Comparison of ENCODE assay signal across 8 cellular contexts in genomic region chr1:61077676-61078521, GRCh38. TPM values are rescaled to one million over a fixed set of nuclear protein-coding genes. Genes with fewer than 3 reads are reported as not detected.
A peak's percentile ranks its signal among the peaks of the same experiment; 100 is the strongest.
DNase-seq lines count a peak whose midpoint lies in the region; ATAC-seq and TF ChIP-seq lines count a peak whose summit lies in the region.

No MANE protein-coding gene starts in this region.

- POLR2A ChIA-PET in OCI-LY7 (lab: Charles Lee), result interaction anchor here (0.5 to 2.9 kb wide), 19 partner anchors 8 to 1551 kb away, joined by 3 to 12 read pairs (median 4); no protein-coding TSS in a partner anchor

- H3K4me3 ChIP-seq in OCI-LY7 (ENCODE audit: low read depth, low read length, poor library complexity, severe bottlenecking), result peak overlapping the region; percentile 74
- peak overlapping the region; percentile 21 for H3K4me3 ChIP-seq in mucosa of descending colon

- no TSS peak for BruUV-seq in OCI-LY7 (replicated peaks; lab: Mats Ljungman, UMichigan)

- DNase-seq in CD1c-positive myeloid dendritic cell (ENCODE audit: extremely low spot score), result peak; percentile 99
- peak; percentile 76 for DNase-seq in HuH-7.5 (ENCODE audit: low spot score)
- DNase-seq in OCI-LY7 (ENCODE audit: low spot score), result peak; percentile 100
- DNase-seq in activated T-cell treated with anti-CD3 and anti-CD28 coated beads for 48 hours (ENCODE audit: low read depth), result peak; percentile 80
- DNase-seq in erythroblast (lab: John Stamatoyannopoulos, UW), result peak; percentile 96 to 99
- peak; percentile 88 to 98 (median 92) for DNase-seq in mucosa of descending colon
- DNase-seq in stimulated activated CD8-positive, alpha-beta memory T cell treated with anti-CD3 and anti-CD28 coated beads, Interleukin-4, amount 100 ng/mL, for 1 hour (ENCODE audit: low read depth in 2 of 2, low spot score in 1 of 2), result peak; percentile 77 to 81

- no peaks in the 10 kb centered on the region for H3K36me3 ChIP-seq in OCI-LY7 (ENCODE audit: insufficient read depth, low read length)
- H3K36me3 ChIP-seq in mucosa of descending colon (ENCODE audit: low read depth), result no peaks in the 10 kb centered on the region

- H4K20me1 ChIP-seq in OCI-LY7 (ENCODE audit: insufficient read depth, low read length), result no peaks in the 10 kb centered on the region

- intact Hi-C loops in OCI-LY7 (cut with micrococcal nuclease; ENCODE audit: unreplicated experiment), result loop anchor here (2.0 kb wide), 3 partner anchors 21 to 1359 kb away; partner anchors contain the start of genes TM2D1 and USP1
- intact Hi-C loops in mucosa of descending colon (cut with DNase I, micrococcal nuclease), result no loop called here

- H3K9me2 ChIP-seq in OCI-LY7 (ENCODE audit: insufficient read depth, low read length), result no peaks in the 10 kb centered on the region

- peak overlapping the region; percentile 91 for H3K27ac ChIP-seq in OCI-LY7 (ENCODE audit: low read depth, low read length, poor library complexity, severe bottlenecking)

- TF ChIP-seq CTCF in OCI-LY7 (conservative IDR thresholded peaks at IDR 0.05; ENCODE audit: low read length) (0 out of 2 replicates have a peak, but pooled peaks have one; percentile 8), mucosa of descending colon (IDR thresholded peaks at IDR 0.05) (no peak)

- H2AFZ ChIP-seq in OCI-LY7 (ENCODE audit: low read length), result peak overlapping the region; percentile 97

- H3K79me2 ChIP-seq in OCI-LY7 (ENCODE audit: insufficient read depth, low read depth, low read length), result no peaks in the 10 kb centered on the region

- CTCF ChIA-PET in OCI-LY7 (lab: Charles Lee; ENCODE audit: unreplicated experiment), result interaction anchor here (0.8 kb wide), 1 partner anchor 28 kb away, joined by 4 read pairs; no protein-coding TSS in a partner anchor

- H3K4me1 ChIP-seq in OCI-LY7 (ENCODE audit: insufficient read depth, low read length, poor library complexity, severe bottlenecking) (peaks cover 45% of the 10 kb centered on the region), mucosa of descending colon (ENCODE audit: low read depth) (peaks cover 30% of the 10 kb centered on the region)

- peak; percentile 48 for TF ChIP-seq POLR2A in erythroblast (IDR thresholded peaks at IDR 0.05; ENCODE audit: low read length)

- H3K9me3 ChIP-seq in OCI-LY7 (ENCODE audit: low read length), result no peaks in the 10 kb centered on the region
- H3K9me3 ChIP-seq in mucosa of descending colon, result no peaks in the 10 kb centered on the region

- peak overlapping the region; percentile 79 for H3K4me2 ChIP-seq in OCI-LY7 (ENCODE audit: low read length)

- ATAC-seq in GM21447 (IDR thresholded peaks at IDR 0.05; ENCODE audit: unreplicated experiment) (peak; percentile 59), mucosa of descending colon (peak; percentile 77)

RNA-seq across cellular contexts. Expression of gene NFIA, which starts 4.5 kb away (rescaled TPM):
- 2.8 and 7.8 TPM in 2 replicates for total RNA-seq in OCI-LY7 (2014; rRNA removed; shearing (Covaris generic))
- total RNA-seq in OCI-LY7 (2022) (16.4 and 18.8 TPM in 2 replicates), mucosa of descending colon (100 to 1,000 TPM in 1 of 3 donors, 10 to 100 TPM in 2; 46.4 to 145 (median 51.1) TPM)

Comparison
In these comparisons a context has a peak if more than half of its experiments do, and no peak if none do; other contexts are left out.
1. Peak in every context shown above with its lines: DNase-seq, ATAC-seq, H3K4me3 ChIP-seq and H3K27ac ChIP-seq.